ENCODE assay signal across 9 cellular contexts in genomic region chr3:4741106-4741403, GRCh38.
A peak's percentile ranks its signal among the peaks of the same experiment; 100 is the strongest.
DNase-seq lines count a peak whose midpoint lies in the region; ATAC-seq and TF ChIP-seq lines count a peak whose summit lies in the region.
"Had no signal": no experiment of that assay in that cellular context is flagged by ENCODE, and none has a peak within 500 bp of the region (broad histone marks: within the 10 kb centered on the region; RNA-seq: fewer than 3 reads in every experiment).

No MANE protein-coding gene starts in this region.

- POLR2A ChIA-PET in activated CD8-positive, alpha-beta T cell treated with anti-CD3 and anti-CD28 coated beads, Interleukin-2, amount 10 ng/mL, durations not matched to agents 7 days and 5 days (lab: Charles Lee): no interaction called here

- no peak for DNase-seq in DND-41
- no peak for DNase-seq in activated CD8-positive, alpha-beta T cell treated with anti-CD3 and anti-CD28 coated beads, Interleukin-2, amount 10 ng/mL, durations not matched to agents 7 days and 5 days
- DNase-seq in hepatocyte (ENCODE audit: low spot score): no peak
- DNase-seq in smooth muscle cell (lab: John Stamatoyannopoulos, UW; ENCODE audit: unreplicated experiment): no peak
- DNase-seq in OCI-M1 (lab: John Stamatoyannopoulos, UW): no peak
- no peak for DNase-seq in activated gamma-delta T cell (lab: John Stamatoyannopoulos, UW)
- DNase-seq: MM.1S had no signal

- H3K36me3 Mint-ChIP-seq in activated CD8-positive, alpha-beta T cell treated with anti-CD3 and anti-CD28 coated beads, Interleukin-2, amount 10 ng/mL, durations not matched to agents 7 days and 5 days (ENCODE audit: low read depth): peaks cover 79% of the 10 kb centered on the region

- peak overlapping the region; percentile 47 for H3K4me2 ChIP-seq in DND-41 (ENCODE audit: insufficient read depth, low read length)
- H3K4me2 ChIP-seq in hepatocyte: no peak overlapping the region
- H3K4me2 ChIP-seq in smooth muscle cell: peak overlapping the region; percentile 47

- CTCF ChIA-PET in activated CD8-positive, alpha-beta T cell treated with anti-CD3 and anti-CD28 coated beads, Interleukin-2, amount 10 ng/mL, durations not matched to agents 7 days and 5 days (lab: Charles Lee): interaction anchor here (0.7 to 1.7 kb wide), 2 partner anchors 20 to 30 kb away, joined by 3 to 6 read pairs; no protein-coding TSS in a partner anchor

- H3K79me2 ChIP-seq in DND-41 (ENCODE audit: insufficient read depth, low read length) (no peaks in the 10 kb centered on the region), hepatocyte (no peaks in the 10 kb centered on the region), smooth muscle cell (ENCODE audit: low read depth) (no peaks in the 10 kb centered on the region)

- ATAC-seq in DND-41 (ENCODE audit: insufficient read depth, low read depth) (no peak), GM21526 (IDR thresholded peaks at IDR 0.05; ENCODE audit: low FRiP score, unreplicated experiment) (no peak), HG03432 (IDR thresholded peaks at IDR 0.05; ENCODE audit: unreplicated experiment) (no peak)
- no peak for ATAC-seq in activated CD8-positive, alpha-beta T cell treated with anti-CD3 and anti-CD28 coated beads, Interleukin-2, amount 10 ng/mL, durations not matched to agents 7 days and 5 days

- H3K9me3 ChIP-seq in DND-41 (ENCODE audit: insufficient read depth, low read length, severe bottlenecking) (no peaks in the 10 kb centered on the region), hepatocyte (ENCODE audit: low read depth) (no peaks in the 10 kb centered on the region), smooth muscle cell (replicated peaks; ENCODE audit: low read depth) (no peaks in the 10 kb centered on the region)

- peak overlapping the region; percentile 13 for H3K4me3 Mint-ChIP-seq in activated CD8-positive, alpha-beta T cell treated with anti-CD3 and anti-CD28 coated beads, Interleukin-2, amount 10 ng/mL, durations not matched to agents 7 days and 5 days

- no peak overlapping the region for H2AFZ ChIP-seq in DND-41 (ENCODE audit: low read depth, low read length)
- no peak overlapping the region for H2AFZ ChIP-seq in hepatocyte
- no peak overlapping the region for H2AFZ ChIP-seq in smooth muscle cell (ENCODE audit: low read depth)

- H4K20me1 ChIP-seq in DND-41 (ENCODE audit: insufficient read depth, low read length) (no peaks in the 10 kb centered on the region), hepatocyte (ENCODE audit: insufficient read depth, poor library complexity, severe bottlenecking) (no peaks in the 10 kb centered on the region), smooth muscle cell (ENCODE audit: low read depth) (no peaks in the 10 kb centered on the region)

- H3K9me3 Mint-ChIP-seq in activated CD8-positive, alpha-beta T cell treated with anti-CD3 and anti-CD28 coated beads, Interleukin-2, amount 10 ng/mL, durations not matched to agents 7 days and 5 days (ENCODE audit: insufficient read depth): peaks cover 31% of the 10 kb centered on the region

- peak overlapping the region; percentile 97 for H3K27ac Mint-ChIP-seq in activated CD8-positive, alpha-beta T cell treated with anti-CD3 and anti-CD28 coated beads, Interleukin-2, amount 10 ng/mL, durations not matched to agents 7 days and 5 days

- no peaks in the 10 kb centered on the region for H3K27me3 Mint-ChIP-seq in activated CD8-positive, alpha-beta T cell treated with anti-CD3 and anti-CD28 coated beads, Interleukin-2, amount 10 ng/mL, durations not matched to agents 7 days and 5 days (ENCODE audit: low read depth)

- H3K4me1 Mint-ChIP-seq in activated CD8-positive, alpha-beta T cell treated with anti-CD3 and anti-CD28 coated beads, Interleukin-2, amount 10 ng/mL, durations not matched to agents 7 days and 5 days (ENCODE audit: low read depth): peaks cover 78% of the 10 kb centered on the region

- peak overlapping the region; percentile 40; the same call in 1 of the 2 replicates for H3K9ac ChIP-seq in DND-41 (ENCODE audit: low read depth, low read length)
- H3K9ac ChIP-seq in smooth muscle cell (ENCODE audit: low read depth): peak overlapping the region; percentile 74

- H3K4me3 ChIP-seq in DND-41 (ENCODE audit: low read depth in 1 of 2, low read length in 2 of 2): no peak overlapping the region
- no peak overlapping the region for H3K4me3 ChIP-seq in hepatocyte
- no peak overlapping the region for H3K4me3 ChIP-seq in smooth muscle cell

- H3K27me3 ChIP-seq in DND-41 (ENCODE audit: insufficient read depth, low read length, poor library complexity) (no peaks in the 10 kb centered on the region), hepatocyte (no peaks in the 10 kb centered on the region), smooth muscle cell (ENCODE audit: low read depth) (no peaks in the 10 kb centered on the region)

- H3K9me2 ChIP-seq in hepatocyte (replicated peaks; ENCODE audit: insufficient read depth): no peaks in the 10 kb centered on the region

- H3K27ac ChIP-seq in DND-41 (ENCODE audit: low read length): peak overlapping the region; percentile 85
- H3K27ac ChIP-seq in hepatocyte: peak overlapping the region; percentile 70
- H3K27ac ChIP-seq in smooth muscle cell (ENCODE audit: low read depth): peak overlapping the region; percentile 97

- H3F3A ChIP-seq in smooth muscle cell (ENCODE audit: low read depth): peaks cover 36% of the 10 kb centered on the region

- WGBS in hepatocyte (ENCODE audit: low lambda C conversion rate, missing lambda C conversion rate): 90% methylated on average over 3 of the region's 3 CpGs
- 70% methylated on average over 3 of the region's 3 CpGs for WGBS in smooth muscle cell (ENCODE audit: low lambda C conversion rate)

- H3K36me3 ChIP-seq in DND-41 (ENCODE audit: insufficient read depth, low read length): no peaks in the 10 kb centered on the region
- no peaks in the 10 kb centered on the region for H3K36me3 ChIP-seq in hepatocyte (replicated peaks; ENCODE audit: insufficient read depth, low read depth)
- H3K36me3 ChIP-seq in smooth muscle cell (ENCODE audit: low read depth): no peaks in the 10 kb centered on the region

- TF ChIP-seq CTCF in DND-41 (IDR thresholded peaks at IDR 0.05; ENCODE audit: borderline replicate concordance, extremely low read depth, low read length, poor library complexity, severe bottlenecking): no peak
- TF ChIP-seq CTCF in hepatocyte (IDR thresholded peaks at IDR 0.05; ENCODE audit: poor library complexity): no peak
- TF ChIP-seq CTCF in smooth muscle cell (IDR thresholded peaks at IDR 0.05; ENCODE audit: borderline replicate concordance, insufficient read depth, poor library complexity, severe bottlenecking): no peak

- H3K4me1 ChIP-seq in DND-41 (ENCODE audit: insufficient read depth, low read length) (peaks cover 61% of the 10 kb centered on the region), hepatocyte (ENCODE audit: insufficient read depth) (no peaks in the 10 kb centered on the region), smooth muscle cell (ENCODE audit: low read depth) (peaks cover 7% of the 10 kb centered on the region)
